In the genomic region with DNA sequence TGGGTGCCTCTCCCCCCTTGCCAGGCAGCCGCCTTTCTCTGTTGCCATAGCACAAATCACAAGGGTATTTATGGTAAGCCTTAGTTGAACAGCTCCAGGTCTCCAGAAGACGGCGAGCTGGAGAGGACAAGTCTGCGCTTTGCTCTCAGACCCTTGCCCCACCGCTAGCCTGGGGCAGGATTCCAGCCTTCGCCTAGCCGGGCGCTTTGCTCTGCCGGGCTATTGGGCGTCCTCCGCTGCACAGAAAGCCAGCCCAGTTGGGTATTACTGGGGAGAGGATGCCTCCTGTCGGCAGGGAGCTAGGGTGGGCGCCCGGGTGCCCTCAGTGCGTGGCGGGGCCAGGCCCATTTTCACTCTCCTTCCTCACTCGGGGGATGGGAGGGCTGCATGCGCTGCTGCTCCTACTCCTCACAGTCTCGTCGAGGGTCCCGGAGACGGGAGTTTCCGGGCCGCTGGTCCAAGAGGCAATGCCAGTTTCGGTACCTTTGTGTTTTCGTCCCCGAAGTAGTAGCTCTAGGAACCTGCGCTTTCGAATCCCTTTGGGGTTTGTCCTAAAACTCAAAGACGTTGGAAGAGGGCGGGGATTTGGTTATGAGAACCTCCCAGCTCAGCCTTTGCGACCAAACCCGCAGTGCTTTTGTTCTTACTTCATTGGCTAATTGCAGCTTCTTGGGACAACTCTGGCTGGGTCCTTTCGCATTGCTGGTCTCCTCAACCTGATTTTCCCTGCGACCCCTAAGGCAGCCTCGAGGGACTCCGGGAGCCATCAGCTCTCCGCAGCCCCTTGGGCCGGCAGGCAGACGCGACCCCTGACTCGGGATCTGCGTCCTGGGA, we compare ENCODE assay signal across 1 cellular context.
A peak's percentile ranks its signal among the peaks of the same experiment; 100 is the strongest.
TF ChIP-seq lines count a peak whose summit lies in the region.

No MANE protein-coding gene starts in this region.

TF ChIP-seq in H1, 55 proteins besides CTCF, POLR2A, EP300 and RAD21:
- TF ChIP-seq EZH2 (IDR thresholded peaks at IDR 0.05; ENCODE audit: low read depth, low read length, severe bottlenecking) (peak; percentile 86), PHF8 (conservative IDR thresholded peaks at IDR 0.05; ENCODE audit: low read depth, low read length) (no peak), TCF12 (IDR thresholded peaks at IDR 0.05; ENCODE audit: low read depth, low read length) (no peak), RNF2 (IDR thresholded peaks at IDR 0.05; ENCODE audit: borderline replicate concordance, low read depth, low read length, missing control alignments, poor library complexity, severe bottlenecking) (peak; percentile 10), YY1 (IDR thresholded peaks at IDR 0.05; ENCODE audit: low read depth, low read length) (0 out of 2 replicates have a peak, but pooled peaks have one; percentile 18), SRF (IDR thresholded peaks at IDR 0.05; ENCODE audit: low read depth, low read length) (no peak), HDAC2 (IDR thresholded peaks at IDR 0.05; ENCODE audit: borderline replicate concordance in 1 of 2, low read depth in 2 of 2, low read length in 2 of 2) (peak in 1 of 2 experiments; percentile 30; a peak in 1 of 4 replicates), ASH2L (IDR thresholded peaks at IDR 0.05; ENCODE audit: low read length) (peak; percentile 25), SUZ12 (IDR thresholded peaks at IDR 0.05; ENCODE audit: low read length) (peak; percentile 84), KDM4A (IDR thresholded peaks at IDR 0.05; ENCODE audit: low read depth, low read length, severe bottlenecking) (peak; percentile 51), CEBPB (IDR thresholded peaks at IDR 0.05; ENCODE audit: low read depth, low read length) (no peak), GTF2F1 (IDR thresholded peaks at IDR 0.05; ENCODE audit: borderline replicate concordance, low read depth, low read length) (no peak), NANOG (IDR thresholded peaks at IDR 0.05; ENCODE audit: insufficient read depth, low read depth, low read length, poor library complexity, severe bottlenecking) (peak; percentile 10)
